In genomic region chr20:50980851-50981713, GRCh38 we compare ENCODE assay signal across 8 cellular contexts.
DNase-seq lines count a peak whose midpoint lies in the region; ATAC-seq and TF ChIP-seq lines count a peak whose summit lies in the region.

No MANE protein-coding gene starts in this region.

- peak; percentile 74 for TF ChIP-seq CTCF in GM10248 (IDR thresholded peaks at IDR 0.05; ENCODE audit: control extremely low read depth, extremely low read depth, low read depth, missing control alignments)
- TF ChIP-seq CTCF in MM.1S (IDR thresholded peaks at IDR 0.05; ENCODE audit: low read length): peak; percentile 87

- CTCF ChIA-PET in GM10248 (lab: Yijun Ruan, JAX): interaction anchor here (0.7 to 5.3 kb wide), 27 partner anchors 10 to 644 kb away, joined by 3 to 55 read pairs (median 4); partner anchors contain the start of genes ADNP, BCAS4, DPM1 and MOCS3

- no peaks in the 10 kb centered on the region for H3K36me3 ChIP-seq in MM.1S (replicated peaks; ENCODE audit: insufficient read depth, low read length)

- no peaks in the 10 kb centered on the region for H3K4me1 ChIP-seq in MM.1S (ENCODE audit: low read length)

- no peaks in the 10 kb centered on the region for H3K9me3 ChIP-seq in MM.1S (replicated peaks; ENCODE audit: insufficient read depth, low read length)

- DNase-seq in GM10248 (ENCODE audit: extremely low spot score): peak; percentile 75
- peak; percentile 56 for DNase-seq in MM.1S
- peak; percentile 76 for DNase-seq in SW480 (ENCODE audit: low spot score)
- DNase-seq in activated naive CD8-positive, alpha-beta T cell treated with anti-CD3 and anti-CD28 coated beads, Interleukin-2, amount 50 U/mL, for 16 hours (ENCODE audit: low read depth, low spot score): peak; percentile 47
- peak; percentile 65 for DNase-seq in hepatic stellate cell (ENCODE audit: low spot score)
- DNase-seq in stimulated activated CD4-positive, alpha-beta T cell treated with anti-CD3 and anti-CD28 coated beads, Interleukin-15, amount 100 ng/mL, for 24 hours: peak; percentile 83

- peak overlapping the region; percentile 51; the same call in 1 of the 2 replicates for H3K4me2 ChIP-seq in MM.1S (ENCODE audit: low read depth, low read length)

- no peak overlapping the region for H3K4me3 ChIP-seq in MM.1S (ENCODE audit: low read length)

- H3K79me2 ChIP-seq in MM.1S (ENCODE audit: low read length): no peaks in the 10 kb centered on the region

- POLR2A ChIA-PET in GM10248 (lab: Yijun Ruan, JAX): interaction anchor here (0.8 kb wide), 1 partner anchor 23 kb away, joined by 3 read pairs; the partner anchor contains the start of genes DPM1 and MOCS3

- no peak overlapping the region for H3K27ac ChIP-seq in MM.1S (ENCODE audit: low read length)

- peaks cover 27% of the 10 kb centered on the region for H3K27me3 ChIP-seq in MM.1S (replicated peaks; ENCODE audit: insufficient read depth, low read length)

- no peak for ATAC-seq in HG03025 (IDR thresholded peaks at IDR 0.05; ENCODE audit: low FRiP score, unreplicated experiment)
- ATAC-seq in GM19324 (IDR thresholded peaks at IDR 0.05; ENCODE audit: low FRiP score, unreplicated experiment): no peak

- no peaks in the 10 kb centered on the region for H4K20me1 ChIP-seq in MM.1S (ENCODE audit: insufficient read depth, low read length)

- H3K9me2 ChIP-seq in MM.1S (replicated peaks; ENCODE audit: insufficient read depth, low read length): no peaks in the 10 kb centered on the region

- H3F3A ChIP-seq in MM.1S (ENCODE audit: insufficient read depth, low read length): no peaks in the 10 kb centered on the region

- H2AFZ ChIP-seq in MM.1S (ENCODE audit: low read length): no peak overlapping the region

- no peak overlapping the region for H3K9ac ChIP-seq in MM.1S (ENCODE audit: low read length)
